ENCODE assay signal across 37 cellular contexts in genomic region chr1:26879793-26880192, GRCh38. TPM values are rescaled to one million over a fixed set of nuclear protein-coding genes. Genes with fewer than 3 reads are reported as not detected.
"Had no signal": no experiment of that assay in that cellular context is flagged by ENCODE, and none has a peak within 500 bp of the region (broad histone marks: within the 10 kb centered on the region; RNA-seq: fewer than 3 reads in every experiment).

No MANE protein-coding gene starts in this region.

- H3K9me3 ChIP-seq: adrenal gland, body of pancreas, breast epithelium had no signal

- H3K9me3 Mint-ChIP-seq: activated B cell treated with CpG ODN at 0.5 μM for 24 hours; activated CD4-positive, alpha-beta memory T cell treated with anti-CD3 and anti-CD28 coated beads for 36 hours; activated CD4-positive, alpha-beta T cell treated with anti-CD3 and anti-CD28 coated beads, Interleukin-2, amount 10 ng/mL, durations not matched to agents 24 days and 14 days; activated naive CD4-positive, alpha-beta T cell treated with anti-CD3 and anti-CD28 coated beads, Interleukin-2, amount 10 ng/mL, durations not matched to agents 7 days and 5 days; activated naive CD4-positive, alpha-beta T cell treated with anti-CD3 and anti-CD28 coated beads, Interleukin-2, amount 50 U/mL, for 24 hours; activated naive CD8-positive, alpha-beta T cell treated with anti-CD3 and anti-CD28 coated beads, Interleukin-2, amount 10 ng/mL, durations not matched to agents 7 days and 5 days; activated T-cell treated with anti-CD3 and anti-CD28 coated beads, Interleukin-2, amount 50 U/mL, for 72 hours; activated T-helper 1 cell treated with anti-CD3 and anti-CD28 coated beads, Interleukin-12 subunit alpha, Interleukin-12 subunit beta, Interleukin-2, Interleukin-4 antibody, amounts not matched to agents 30 ng/mL and 10 ng/mL and 1 ng/mL, durations not matched to agents 14 hours and 24 hours and 36 hours; activated T-helper 17 cell treated with anti-CD3 and anti-CD28 coated beads, Interleukin-2, amount 50 U/mL, for 72 hours; T-helper 1 cell treated with Interleukin-12 subunit alpha and Interleukin-12 subunit beta and Interleukin-4 antibody, amounts not matched to agents 30 μg/mL and 1 μg/mL, for 36 hours; T-helper 2 cell treated with Interferon-gamma antibody and Interleukin-4, amounts not matched to agents 5 μg/mL and 100 μg/mL, for 36 hours had no signal

- H3K4me1 ChIP-seq: body of pancreas, breast epithelium had no signal

- H3K4me3 ChIP-seq: adrenal gland, body of pancreas, breast epithelium had no signal

- H3K27me3 Mint-ChIP-seq: activated B cell treated with CpG ODN at 0.5 μM for 24 hours; activated CD4-positive, alpha-beta memory T cell treated with anti-CD3 and anti-CD28 coated beads for 36 hours; activated CD4-positive, alpha-beta T cell treated with anti-CD3 and anti-CD28 coated beads, Interleukin-2, amount 10 ng/mL, durations not matched to agents 24 days and 14 days; activated naive CD4-positive, alpha-beta T cell treated with anti-CD3 and anti-CD28 coated beads, Interleukin-2, amount 10 ng/mL, durations not matched to agents 7 days and 5 days; activated naive CD4-positive, alpha-beta T cell treated with anti-CD3 and anti-CD28 coated beads, Interleukin-2, amount 50 U/mL, for 24 hours; activated naive CD8-positive, alpha-beta T cell; activated naive CD8-positive, alpha-beta T cell treated with anti-CD3 and anti-CD28 coated beads, Interleukin-2, amount 10 ng/mL, durations not matched to agents 7 days and 5 days; activated T-helper 17 cell treated with anti-CD3 and anti-CD28 coated beads, Interleukin-2, amount 50 U/mL, for 72 hours had no signal

- DNase-seq: activated B cell treated with CpG ODN at 0.5 μM for 24 hours; activated CD4-positive, alpha-beta memory T cell treated with anti-CD3 and anti-CD28 coated beads for 36 hours; activated CD4-positive, alpha-beta T cell treated with anti-CD3 and anti-CD28 coated beads for 4 hours; activated CD4-positive, alpha-beta T cell treated with anti-CD3 and anti-CD28 coated beads, Interleukin-2, amount 10 ng/mL, durations not matched to agents 24 days and 14 days; activated CD4-positive, alpha-beta T cell treated with anti-CD3 and anti-CD28 coated beads, Interleukin-2, amount 50 U/mL, for 1 hour; activated CD4-positive, alpha-beta T cell treated with anti-CD3 and anti-CD28 coated beads, Interleukin-2, amount 50 U/mL, for 4 hours; activated CD4-positive, CD25-positive, alpha-beta regulatory T cell treated with anti-CD3 and anti-CD28 coated beads, Interleukin-2, amount 50 U/mL, for 72 hours; activated CD8-positive, alpha-beta memory T cell treated with anti-CD3 and anti-CD28 coated beads, Interleukin-2, amount 50 U/mL, for 4 hours; activated effector memory CD4-positive, alpha-beta T cell treated with anti-CD3 and anti-CD28 coated beads, Interleukin-2, amount 50 U/mL, for 16 hours; activated naive CD4-positive, alpha-beta T cell treated with anti-CD3 and anti-CD28 coated beads, Interleukin-2, amount 10 ng/mL, durations not matched to agents 7 days and 5 days; activated naive CD4-positive, alpha-beta T cell treated with Interleukin-2 at 50 U/mL for 16 hours; activated naive CD8-positive, alpha-beta T cell treated with anti-CD3 and anti-CD28 coated beads, Interleukin-2, amount 10 ng/mL, durations not matched to agents 7 days and 5 days; activated T-cell treated with anti-CD3 and anti-CD28 coated beads for 4 hours; activated T-cell treated with anti-CD3 and anti-CD28 coated beads, Interleukin-2, amount 50 U/mL, for 1 hour; activated T-cell treated with anti-CD3 and anti-CD28 coated beads, Interleukin-2, amount 50 U/mL, for 72 hours; adrenal gland; amniotic stem cell; aorta; body of pancreas; brain microvascular endothelial cell; central memory CD4-positive, alpha-beta T cell; SW 1271; T-helper 1 cell; T-helper 2 cell; T-helper 9 cell had no signal

- ATAC-seq: activated T-cell treated with anti-CD3 and anti-CD28 coated beads, Interleukin-2, amount 50 U/mL, for 72 hours; activated T-helper 17 cell treated with anti-CD3 and anti-CD28 coated beads, Interleukin-2, amount 50 U/mL, for 72 hours; body of pancreas had no signal

- H3K4me3 Mint-ChIP-seq: activated B cell treated with CpG ODN at 0.5 μM for 24 hours; activated CD4-positive, alpha-beta memory T cell treated with anti-CD3 and anti-CD28 coated beads for 36 hours; activated CD4-positive, alpha-beta T cell treated with anti-CD3 and anti-CD28 coated beads, Interleukin-2, amount 10 ng/mL, durations not matched to agents 24 days and 14 days; activated naive CD4-positive, alpha-beta T cell treated with anti-CD3 and anti-CD28 coated beads, Interleukin-2, amount 10 ng/mL, durations not matched to agents 7 days and 5 days; activated naive CD4-positive, alpha-beta T cell treated with anti-CD3 and anti-CD28 coated beads, Interleukin-2, amount 50 U/mL, for 24 hours; activated naive CD8-positive, alpha-beta T cell; activated naive CD8-positive, alpha-beta T cell treated with anti-CD3 and anti-CD28 coated beads, Interleukin-2, amount 10 ng/mL, durations not matched to agents 7 days and 5 days; activated T-cell treated with anti-CD3 and anti-CD28 coated beads, Interleukin-2, amount 50 U/mL, for 72 hours; activated T-helper 1 cell treated with anti-CD3 and anti-CD28 coated beads, Interleukin-12 subunit alpha, Interleukin-12 subunit beta, Interleukin-2, Interleukin-4 antibody, amounts not matched to agents 30 ng/mL and 10 ng/mL and 1 ng/mL, durations not matched to agents 14 hours and 24 hours and 36 hours; activated T-helper 17 cell treated with anti-CD3 and anti-CD28 coated beads, Interleukin-2, amount 50 U/mL, for 72 hours; T-helper 1 cell treated with Interleukin-12 subunit alpha and Interleukin-12 subunit beta and Interleukin-4 antibody, amounts not matched to agents 30 μg/mL and 1 μg/mL, for 36 hours; T-helper 2 cell treated with Interferon-gamma antibody and Interleukin-4, amounts not matched to agents 5 μg/mL and 100 μg/mL, for 36 hours had no signal

- H3K27me3 ChIP-seq: adrenal gland, body of pancreas, brain microvascular endothelial cell, breast epithelium had no signal

- H3K27ac Mint-ChIP-seq: activated B cell treated with CpG ODN at 0.5 μM for 24 hours; activated CD4-positive, alpha-beta memory T cell treated with anti-CD3 and anti-CD28 coated beads for 36 hours; activated CD4-positive, alpha-beta T cell treated with anti-CD3 and anti-CD28 coated beads, Interleukin-2, amount 10 ng/mL, durations not matched to agents 24 days and 14 days; activated naive CD4-positive, alpha-beta T cell treated with anti-CD3 and anti-CD28 coated beads, Interleukin-2, amount 10 ng/mL, durations not matched to agents 7 days and 5 days; activated naive CD4-positive, alpha-beta T cell treated with anti-CD3 and anti-CD28 coated beads, Interleukin-2, amount 50 U/mL, for 24 hours; activated naive CD8-positive, alpha-beta T cell; activated naive CD8-positive, alpha-beta T cell treated with anti-CD3 and anti-CD28 coated beads, Interleukin-2, amount 10 ng/mL, durations not matched to agents 7 days and 5 days; activated T-cell treated with anti-CD3 and anti-CD28 coated beads, Interleukin-2, amount 50 U/mL, for 72 hours; activated T-helper 1 cell treated with anti-CD3 and anti-CD28 coated beads, Interleukin-12 subunit alpha, Interleukin-12 subunit beta, Interleukin-2, Interleukin-4 antibody, amounts not matched to agents 30 ng/mL and 10 ng/mL and 1 ng/mL, durations not matched to agents 14 hours and 24 hours and 36 hours; activated T-helper 17 cell treated with anti-CD3 and anti-CD28 coated beads, Interleukin-2, amount 50 U/mL, for 72 hours; T-helper 1 cell treated with Interleukin-12 subunit alpha and Interleukin-12 subunit beta and Interleukin-4 antibody, amounts not matched to agents 30 μg/mL and 1 μg/mL, for 36 hours; T-helper 2 cell treated with Interferon-gamma antibody and Interleukin-4, amounts not matched to agents 5 μg/mL and 100 μg/mL, for 36 hours had no signal

- H3K27ac ChIP-seq: adrenal gland, body of pancreas, brain microvascular endothelial cell, breast epithelium, VCaP had no signal

- H3K4me1 Mint-ChIP-seq: activated B cell treated with CpG ODN at 0.5 μM for 24 hours; activated naive CD8-positive, alpha-beta T cell treated with anti-CD3 and anti-CD28 coated beads, Interleukin-2, amount 10 ng/mL, durations not matched to agents 7 days and 5 days had no signal

RNA-seq across cellular contexts. Expression of gene SFN, which starts 16.8 kb away (rescaled TPM):
- total RNA-seq: cardiac septum, cerebellum had no signal

RNA-seq across cellular contexts. Expression of gene NR0B2, which starts 34.0 kb away (rescaled TPM):
- total RNA-seq: activated B cell treated with CpG ODN at 0.5 μM for 24 hours; activated CD4-positive, alpha-beta memory T cell treated with anti-CD3 and anti-CD28 coated beads for 36 hours; activated CD4-positive, alpha-beta T cell treated with anti-CD3 and anti-CD28 coated beads, Interleukin-2, amount 10 ng/mL, durations not matched to agents 24 days and 14 days; activated CD8-positive, alpha-beta memory T cell treated with anti-CD3 and anti-CD28 coated beads for 36 hours; activated naive CD8-positive, alpha-beta T cell treated with anti-CD3 and anti-CD28 coated beads, Interleukin-2, amount 10 ng/mL, durations not matched to agents 7 days and 5 days; activated T-cell treated with anti-CD3 and anti-CD28 coated beads, Interleukin-2, amount 50 U/mL, for 72 hours; activated T-helper 1 cell treated with anti-CD3 and anti-CD28 coated beads, Interleukin-12 subunit alpha, Interleukin-12 subunit beta, Interleukin-2, Interleukin-4 antibody, amounts not matched to agents 30 ng/mL and 10 ng/mL and 1 ng/mL, durations not matched to agents 14 hours and 24 hours and 36 hours; activated T-helper 17 cell treated with anti-CD3 and anti-CD28 coated beads, Interleukin-2, amount 50 U/mL, for 72 hours; aorta; astrocyte; breast epithelium; cerebellum had no signal
